Comparison of ENCODE assay signal across 1 cellular context in the genomic region with DNA sequence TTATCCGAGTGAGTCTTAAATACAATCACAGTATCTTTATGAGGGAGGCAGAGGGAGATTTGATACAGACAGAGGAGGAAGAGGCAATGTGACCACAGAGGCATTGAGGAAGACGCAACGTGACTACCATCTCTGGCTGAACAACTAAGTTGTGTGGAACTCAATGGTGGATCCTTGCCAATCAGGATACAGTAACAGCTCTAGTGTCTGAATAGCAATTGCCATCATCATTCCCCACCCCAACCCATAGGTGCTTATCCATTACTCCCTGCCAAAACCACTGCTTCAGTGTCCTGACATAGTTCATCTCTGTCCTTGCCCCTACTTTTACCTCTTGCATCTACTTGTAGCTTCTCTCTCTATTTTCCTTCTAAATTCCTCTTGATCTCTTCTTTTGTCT.
TF ChIP-seq lines count a peak whose summit lies in the region.

No MANE protein-coding gene starts in this region.

TF ChIP-seq in A549, 52 proteins besides CTCF, POLR2A, EP300 and RAD21 (continued from another document):
- TF ChIP-seq, protein P1, sequence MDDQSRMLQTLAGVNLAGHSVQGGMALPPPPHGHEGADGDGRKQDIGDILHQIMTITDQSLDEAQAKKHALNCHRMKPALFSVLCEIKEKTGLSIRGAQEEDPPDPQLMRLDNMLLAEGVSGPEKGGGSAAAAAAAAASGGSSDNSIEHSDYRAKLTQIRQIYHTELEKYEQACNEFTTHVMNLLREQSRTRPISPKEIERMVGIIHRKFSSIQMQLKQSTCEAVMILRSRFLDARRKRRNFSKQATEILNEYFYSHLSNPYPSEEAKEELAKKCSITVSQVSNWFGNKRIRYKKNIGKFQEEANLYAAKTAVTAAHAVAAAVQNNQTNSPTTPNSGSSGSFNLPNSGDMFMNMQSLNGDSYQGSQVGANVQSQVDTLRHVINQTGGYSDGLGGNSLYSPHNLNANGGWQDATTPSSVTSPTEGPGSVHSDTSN (IDR thresholded peaks at IDR 0.05), result no peak
- TF ChIP-seq, protein P2, sequence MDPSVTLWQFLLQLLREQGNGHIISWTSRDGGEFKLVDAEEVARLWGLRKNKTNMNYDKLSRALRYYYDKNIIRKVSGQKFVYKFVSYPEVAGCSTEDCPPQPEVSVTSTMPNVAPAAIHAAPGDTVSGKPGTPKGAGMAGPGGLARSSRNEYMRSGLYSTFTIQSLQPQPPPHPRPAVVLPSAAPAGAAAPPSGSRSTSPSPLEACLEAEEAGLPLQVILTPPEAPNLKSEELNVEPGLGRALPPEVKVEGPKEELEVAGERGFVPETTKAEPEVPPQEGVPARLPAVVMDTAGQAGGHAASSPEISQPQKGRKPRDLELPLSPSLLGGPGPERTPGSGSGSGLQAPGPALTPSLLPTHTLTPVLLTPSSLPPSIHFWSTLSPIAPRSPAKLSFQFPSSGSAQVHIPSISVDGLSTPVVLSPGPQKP (IDR thresholded peaks at IDR 0.05; ENCODE audit: low read depth, low read length), result no peak
- TF ChIP-seq USF2 (IDR thresholded peaks at IDR 0.05) (no peak), JUN (IDR thresholded peaks at IDR 0.05) (no peak), HEYL (CRISPR knock-in tag; IDR thresholded peaks at IDR 0.05) (no peak), RARB (CRISPR knock-in tag; IDR thresholded peaks at IDR 0.05) (no peak), HMGXB4 (CRISPR knock-in tag; IDR thresholded peaks at IDR 0.05; ENCODE audit: borderline replicate concordance) (no peak), TP53 (CRISPR knock-in tag; IDR thresholded peaks at IDR 0.05) (no peak), KDM5A (IDR thresholded peaks at IDR 0.05) (no peak), CBX8 (IDR thresholded peaks at IDR 0.05) (no peak)
